ENCODE assay signal across 15 cellular contexts in genomic region chr7:100465299-100465698, GRCh38. TPM values are rescaled to one million over a fixed set of nuclear protein-coding genes. Genes with fewer than 3 reads are reported as not detected.
A peak's percentile ranks its signal among the peaks of the same experiment; 100 is the strongest.
DNase-seq lines count a peak whose midpoint lies in the region; ATAC-seq and TF ChIP-seq lines count a peak whose summit lies in the region.
"Had no signal": no experiment of that assay in that cellular context is flagged by ENCODE, and none has a peak within 500 bp of the region (broad histone marks: within the 10 kb centered on the region; RNA-seq: fewer than 3 reads in every experiment).

No MANE protein-coding gene starts in this region.

- H3K4me1 ChIP-seq in left ventricle myocardium inferior (peaks cover 54% of the 10 kb centered on the region), mesenchymal stem cell (ENCODE audit: control insufficient read depth, insufficient read depth, low read depth, low read length) (peaks cover 20% of the 10 kb centered on the region), SJCRH30 (0 out of 2 replicates have a peak, but pooled peaks cover 3% of the 10 kb centered on the region), upper lobe of right lung (peaks cover 16% of the 10 kb centered on the region)

- peaks cover 20% of the 10 kb centered on the region for H3K79me1 ChIP-seq in mesenchymal stem cell (replicated peaks; ENCODE audit: low read length, poor library complexity, severe bottlenecking)

- H3K27ac ChIP-seq in left ventricle myocardium inferior (replicated peaks) (peak overlapping the region; percentile 80), mesenchymal stem cell (ENCODE audit: low read length, poor library complexity, severe bottlenecking) (no peak overlapping the region), SJCRH30 (no peak overlapping the region), upper lobe of right lung (no peak overlapping the region)

- no peaks in the 10 kb centered on the region for H3K36me3 Mint-ChIP-seq in brain

- no peak overlapping the region for H3K23ac ChIP-seq in mesenchymal stem cell (ENCODE audit: low read length in 2 of 2)

- H2AFZ ChIP-seq in mesenchymal stem cell (ENCODE audit: low read depth, low read length), result no peak overlapping the region

- no peak overlapping the region for H2BK12ac ChIP-seq in mesenchymal stem cell (ENCODE audit: low read length in 2 of 2)

- H3K9ac ChIP-seq in mesenchymal stem cell (ENCODE audit: low read length), result peak overlapping the region; percentile 38

- H3K18ac ChIP-seq in mesenchymal stem cell (ENCODE audit: low read depth in 1 of 2, low read length in 2 of 2), result no peak overlapping the region

- ATAC-seq in Right ventricle myocardium superior (ENCODE audit: poor library complexity) (no peak), upper lobe of right lung (no peak), GM18873 (IDR thresholded peaks at IDR 0.05; ENCODE audit: low FRiP score, unreplicated experiment) (no peak)

- H4K91ac ChIP-seq in mesenchymal stem cell (ENCODE audit: low read length), result no peak overlapping the region

- H3K27me3 Mint-ChIP-seq in brain, result no peaks in the 10 kb centered on the region
- H3K27me3 Mint-ChIP-seq: activated B cell treated with CpG ODN at 0.5 μM for 24 hours had no signal

- no peak overlapping the region for H3K4ac ChIP-seq in mesenchymal stem cell (ENCODE audit: low read depth in 1 of 2, low read length in 2 of 2)

- H3K4me1 Mint-ChIP-seq in brain, result peaks cover 41% of the 10 kb centered on the region

- peak overlapping the region in 3 of 5 experiments; percentile 9 to 45 (median 32) for H3K4me3 Mint-ChIP-seq in brain
- H3K4me3 Mint-ChIP-seq: activated B cell treated with CpG ODN at 0.5 μM for 24 hours had no signal

- no peak overlapping the region for H2AK5ac ChIP-seq in mesenchymal stem cell (ENCODE audit: low read length, severe bottlenecking)

- H3K4me3 ChIP-seq in left ventricle myocardium inferior, result no peak overlapping the region
- H3K4me3 ChIP-seq in mesenchymal stem cell (ENCODE audit: insufficient read depth in 1 of 2, low read depth in 1 of 2, low read length in 2 of 2), result no peak overlapping the region
- no peak overlapping the region for H3K4me3 ChIP-seq in SJCRH30
- H3K4me3 ChIP-seq in upper lobe of right lung, result no peak overlapping the region

- no peaks in the 10 kb centered on the region for H3K27me3 ChIP-seq in left ventricle myocardium inferior (ENCODE audit: low read depth)
- H3K27me3 ChIP-seq in mesenchymal stem cell (ENCODE audit: control insufficient read depth in 1 of 2, insufficient read depth in 1 of 2, low read length in 2 of 2), result no peaks in the 10 kb centered on the region
- H3K27me3 ChIP-seq in SJCRH30, result no peaks in the 10 kb centered on the region
- no peaks in the 10 kb centered on the region for H3K27me3 ChIP-seq in upper lobe of right lung

- H3K27ac Mint-ChIP-seq in brain, result peak overlapping the region; percentile 12 to 78 (median 60)
- H3K27ac Mint-ChIP-seq: activated B cell treated with CpG ODN at 0.5 μM for 24 hours had no signal

- H3K4me2 ChIP-seq in mesenchymal stem cell (ENCODE audit: low read length, poor library complexity, severe bottlenecking), result no peak overlapping the region

- H3K14ac ChIP-seq in mesenchymal stem cell (ENCODE audit: low read length in 2 of 2), result no peak overlapping the region

- H3K9me3 ChIP-seq in left ventricle myocardium inferior (replicated peaks) (no peaks in the 10 kb centered on the region), mesenchymal stem cell (ENCODE audit: control insufficient read depth, low read length) (no peaks in the 10 kb centered on the region), SJCRH30 (replicated peaks) (no peaks in the 10 kb centered on the region), upper lobe of right lung (no peaks in the 10 kb centered on the region)

- no peak overlapping the region for H2BK120ac ChIP-seq in mesenchymal stem cell (ENCODE audit: low read depth, low read length)

- intact Hi-C loops in left ventricle myocardium inferior (cut with micrococcal nuclease), result loop anchor here (5.0 kb wide), 1 partner anchor 262 kb away; no protein-coding TSS in a partner anchor
- intact Hi-C loops in Right ventricle myocardium superior (cut with DNase I), result loop anchor here (5.0 to 10.0 kb wide), 3 partner anchors 97 to 260 kb away; partner anchors contain the start of genes EPO and GIGYF1
- intact Hi-C loops in upper lobe of right lung (cut with DNase I), result loop anchor here (5.0 kb wide), 1 partner anchor 97 kb away; no protein-coding TSS in a partner anchor

- H2BK15ac ChIP-seq in mesenchymal stem cell (ENCODE audit: low read depth, poor library complexity, severe bottlenecking), result no peak overlapping the region

- H2BK5ac ChIP-seq in mesenchymal stem cell (ENCODE audit: low read depth, low read length, poor library complexity, severe bottlenecking), result no peak overlapping the region

- no peaks in the 10 kb centered on the region for H3K9me3 Mint-ChIP-seq in brain
- H3K9me3 Mint-ChIP-seq: activated B cell treated with CpG ODN at 0.5 μM for 24 hours had no signal

- no peak for DNase-seq in left ventricle myocardium inferior
- no peak for DNase-seq in Right ventricle myocardium superior
- no peak for DNase-seq in mesenchymal stem cell
- no peak for DNase-seq in activated gamma-delta T cell treated with Interleukin-2 at 50 U/mL for 16 hours
- no peak for DNase-seq in SJCRH30
- no peak for DNase-seq in upper lobe of right lung
- DNase-seq: activated B cell treated with CpG ODN at 0.5 μM for 24 hours; activated effector memory CD4-positive, alpha-beta T cell treated with anti-CD3 and anti-CD28 coated beads, Interleukin-2, amount 50 U/mL, for 16 hours; effector CD4-positive, alpha-beta T cell; NK-92 treated with Interleukin-12 subunit alpha and Interleukin-12 subunit beta, amount 100 ng/mL, for 24 hours; T-helper 1 cell had no signal

- H4K8ac ChIP-seq in mesenchymal stem cell (ENCODE audit: low read length), result peak overlapping the region; percentile 40

- peaks cover 6% of the 10 kb centered on the region for H3K36me3 ChIP-seq in left ventricle myocardium inferior
- H3K36me3 ChIP-seq in mesenchymal stem cell (ENCODE audit: control insufficient read depth in 1 of 2, insufficient read depth in 2 of 2, low read depth in 1 of 2, low read length in 2 of 2), result peaks cover 41 to 51% of the 10 kb centered on the region in 2 experiments
- no peaks in the 10 kb centered on the region for H3K36me3 ChIP-seq in SJCRH30
- H3K36me3 ChIP-seq in upper lobe of right lung, result peaks cover 27% of the 10 kb centered on the region

- 73% methylated on average over 6 of the region's 8 CpGs for WGBS in mesenchymal stem cell

- TF ChIP-seq CTCF in left ventricle myocardium inferior (IDR thresholded peaks at IDR 0.05; ENCODE audit: borderline replicate concordance) (no peak), brain (conservative IDR thresholded peaks at IDR 0.05) (no peak), upper lobe of right lung (IDR thresholded peaks at IDR 0.05) (no peak)

RNA-seq across cellular contexts. Expression of gene SPACDR, which starts 1.2 kb away (rescaled TPM):
- total RNA-seq in left ventricle myocardium inferior, result 0.88 TPM
- total RNA-seq in Right ventricle myocardium superior, result 0.81 TPM
- 1.6 TPM for polyA plus RNA-seq in brain (ENCODE audit: insufficient read depth, low read depth, low replicate concordance)
- polyA plus RNA-seq in mesenchymal stem cell (2013, experiment 1 of 2), result 0.47 TPM
- 0.56 TPM for polyA plus RNA-seq in mesenchymal stem cell (2013, experiment 2 of 2)
- total RNA-seq in SJCRH30 (2014; rRNA removed; shearing (Covaris generic)), result not detected in 2 replicates
- total RNA-seq in upper lobe of right lung, result 1.8 TPM
- total RNA-seq: urinary bladder had no signal

RNA-seq across cellular contexts. Expression of gene TSC22D4, which starts 13.7 kb away (rescaled TPM):
- 47.5 TPM for total RNA-seq in left ventricle myocardium inferior
- total RNA-seq in Right ventricle myocardium superior, result 47.4 TPM
- 383 TPM for polyA plus RNA-seq in brain (ENCODE audit: insufficient read depth, low read depth, low replicate concordance)
- 47.5 TPM for polyA plus RNA-seq in mesenchymal stem cell (2013, experiment 1 of 2)
- 47.0 TPM for polyA plus RNA-seq in mesenchymal stem cell (2013, experiment 2 of 2)
- total RNA-seq in SJCRH30 (2014; rRNA removed; shearing (Covaris generic)), result 13.7 and 14.7 TPM in 2 replicates
- 51.8 TPM for total RNA-seq in upper lobe of right lung

RNA-seq across cellular contexts. Expression of gene NYAP1, which starts 18.4 kb away (rescaled TPM):
- total RNA-seq in left ventricle myocardium inferior (0.38 TPM), Right ventricle myocardium superior (0.16 TPM), upper lobe of right lung (0.55 TPM)
- 20.8 TPM for polyA plus RNA-seq in brain (ENCODE audit: insufficient read depth, low read depth, low replicate concordance)
- polyA plus RNA-seq in mesenchymal stem cell (2013, experiment 1 of 2), result 0.57 TPM
- polyA plus RNA-seq in mesenchymal stem cell (2013, experiment 2 of 2), result 0.58 TPM
- 0.49 and 0.56 TPM in 2 replicates for total RNA-seq in SJCRH30 (2014; rRNA removed; shearing (Covaris generic))
- total RNA-seq: activated B cell treated with CpG ODN at 0.5 μM for 24 hours, H4 had no signal

RNA-seq across cellular contexts. Expression of gene PPP1R35, which starts 29.0 kb away (rescaled TPM):
- total RNA-seq in left ventricle myocardium inferior (10.8 TPM), Right ventricle myocardium superior (10.9 TPM), upper lobe of right lung (24.7 TPM)
- polyA plus RNA-seq in brain (ENCODE audit: insufficient read depth, low read depth, low replicate concordance), result 34.4 TPM
- 45.2 TPM for polyA plus RNA-seq in mesenchymal stem cell (2013, experiment 1 of 2)
- polyA plus RNA-seq in mesenchymal stem cell (2013, experiment 2 of 2), result 47.7 TPM
- 11.2 and 11.7 TPM in 2 replicates for total RNA-seq in SJCRH30 (2014; rRNA removed; shearing (Covaris generic))

RNA-seq across cellular contexts. Expression of gene MEPCE, which starts 35.7 kb away (rescaled TPM):
- total RNA-seq in left ventricle myocardium inferior, result 23.6 TPM
- total RNA-seq in Right ventricle myocardium superior, result 22.2 TPM
- 57.4 TPM for polyA plus RNA-seq in brain (ENCODE audit: insufficient read depth, low read depth, low replicate concordance)
- 17.9 TPM for polyA plus RNA-seq in mesenchymal stem cell (2013, experiment 1 of 2)
- 17.3 TPM for polyA plus RNA-seq in mesenchymal stem cell (2013, experiment 2 of 2)
- total RNA-seq in SJCRH30 (2014; rRNA removed; shearing (Covaris generic)), result 48.2 and 50.6 TPM in 2 replicates
- total RNA-seq in upper lobe of right lung, result 36.3 TPM
